ENCODE assay signal across 9 cellular contexts in genomic region chr19:52936151-52936957, GRCh38. TPM values are rescaled to one million over a fixed set of nuclear protein-coding genes. Genes with fewer than 3 reads are reported as not detected.
DNase-seq lines count a peak whose midpoint lies in the region; ATAC-seq and TF ChIP-seq lines count a peak whose summit lies in the region.
"Had no signal": no experiment of that assay in that cellular context is flagged by ENCODE, and none has a peak within 500 bp of the region (broad histone marks: within the 10 kb centered on the region; RNA-seq: fewer than 3 reads in every experiment).

No MANE protein-coding gene starts in this region.

- TF ChIP-seq CTCF in body of pancreas (IDR thresholded peaks at IDR 0.05) (no peak), mucosa of descending colon (IDR thresholded peaks at IDR 0.05) (no peak), spleen (IDR thresholded peaks at IDR 0.05 in 8 of 11, conservative IDR thresholded peaks at IDR 0.05 in 3 of 11) (no peak)

- WGBS in body of pancreas, 2 donors, result 49 to 56% methylated on average over 12 of the region's 12 CpGs
- WGBS in spleen, 5 donors, result 43 to 56% (median 50%) methylated on average over 11 to 12 of the region's 12 CpGs

- peak; percentile 87 for DNase-seq in KBM-7
- DNase-seq in body of pancreas, result peak in 3 of 4 donors; percentile 43 to 60 (median 54)
- DNase-seq in mucosa of descending colon, result peak in 2 of 3 donors; percentile 58 to 74
- DNase-seq in left lobe of liver (ENCODE audit: low spot score), result no peak
- no peak for DNase-seq in spleen
- no peak for DNase-seq in NCI-H446 (lab: John Stamatoyannopoulos, UW)
- DNase-seq: activated CD8-positive, alpha-beta memory T cell treated with anti-CD3 and anti-CD28 coated beads, Interleukin-2, amount 50 U/mL, for 4 hours had no signal

- peak; percentile 75 for ATAC-seq in body of pancreas
- ATAC-seq in mucosa of descending colon, result peak; percentile 90
- ATAC-seq in left lobe of liver, result no peak
- ATAC-seq in GM21360 (IDR thresholded peaks at IDR 0.05; ENCODE audit: unreplicated experiment), result no peak

- peaks cover 18 to 71% (median 59%) of the 10 kb centered on the region in 11 experiments for H3K36me3 ChIP-seq in BLaER1 treated with 17β-estradiol and CSF1 and Interleukin-3, amounts not matched to agents 10 nM and 100 nM
- H3K36me3 ChIP-seq in body of pancreas (replicated peaks in 1 of 2; ENCODE audit: insufficient read depth in 1 of 2, low read depth in 2 of 2) (no peaks in the 10 kb centered on the region), mucosa of descending colon (ENCODE audit: low read depth) (no peaks in the 10 kb centered on the region), spleen (peaks cover 0 to 54% (median 0%) of the 10 kb centered on the region in 6 donors)

- no peak for TF ChIP-seq POLR2A in body of pancreas (IDR thresholded peaks at IDR 0.05)
- TF ChIP-seq POLR2A in spleen (IDR thresholded peaks at IDR 0.05), result no peak

- no peaks in the 10 kb centered on the region for H3K27me3 ChIP-seq in BLaER1 treated with 17β-estradiol and CSF1 and Interleukin-3, amounts not matched to agents 10 nM and 100 nM
- no peaks in the 10 kb centered on the region for H3K27me3 ChIP-seq in body of pancreas
- H3K27me3 ChIP-seq in spleen (replicated peaks in 1 of 7), result no peaks in the 10 kb centered on the region

- no peaks in the 10 kb centered on the region for H4K20me1 ChIP-seq in BLaER1 treated with 17β-estradiol and CSF1 and Interleukin-3, amounts not matched to agents 10 nM and 100 nM

- H3K9ac ChIP-seq in BLaER1 treated with 17β-estradiol and CSF1 and Interleukin-3, amounts not matched to agents 10 nM and 100 nM, result peak overlapping the region in 7 of 11 experiments; percentile 18 to 54 (median 44); a peak in 10 of 22 replicates

- in situ Hi-C loops in KBM-7 (cut with MboI; ENCODE audit: low pct_unique_long_range_greater_than_20kb, low sequenced_read_pairs), result no loop called here

- H3K4me2 ChIP-seq in BLaER1 treated with 17β-estradiol and CSF1 and Interleukin-3, amounts not matched to agents 10 nM and 100 nM, result peak overlapping the region; percentile 1 to 81 (median 49); a peak in 19 of 22 replicates

- H3K27ac ChIP-seq in BLaER1 treated with 17β-estradiol and CSF1 and Interleukin-3, amounts not matched to agents 10 nM and 100 nM, result peak overlapping the region in 10 of 11 experiments; percentile 46 to 82 (median 70); a peak in 19 of 22 replicates
- H3K27ac ChIP-seq in body of pancreas (peak overlapping the region; percentile 45 to 69 (median 58)), spleen (peak overlapping the region in 1 of 8 donors; percentile 21)

- intact Hi-C loops in body of pancreas (cut with DNase I), result no loop called here
- intact Hi-C loops in mucosa of descending colon (cut with DNase I, micrococcal nuclease), result no loop called here
- intact Hi-C loops in spleen (cut with DNase I; ENCODE audit: low total_unique reads), result no loop called here

- H3K9me3 ChIP-seq in BLaER1 treated with 17β-estradiol and CSF1 and Interleukin-3, amounts not matched to agents 10 nM and 100 nM (replicated peaks in 1 of 11), result peaks cover 29 to 61% (median 42%) of the 10 kb centered on the region in 11 experiments; a peak in 21 of 22 replicates
- H3K9me3 ChIP-seq in body of pancreas (no peaks in the 10 kb centered on the region), mucosa of descending colon (no peaks in the 10 kb centered on the region), spleen (peaks cover 0 to 63% (median 16%) of the 10 kb centered on the region in 8 donors)

- H3K4me3 ChIP-seq in BLaER1 treated with 17β-estradiol and CSF1 and Interleukin-3, amounts not matched to agents 10 nM and 100 nM, result 0 out of 20 replicates have a peak overlapping the region, but pooled peaks of 1 of the 10 experiments have one; percentile 2
- H3K4me3 ChIP-seq in body of pancreas (no peak overlapping the region), mucosa of descending colon (no peak overlapping the region), spleen (no peak overlapping the region)

- H3K4me1 ChIP-seq in BLaER1 treated with 17β-estradiol and CSF1 and Interleukin-3, amounts not matched to agents 10 nM and 100 nM, result peaks cover 28 to 71% (median 58%) of the 10 kb centered on the region in 10 experiments
- H3K4me1 ChIP-seq in body of pancreas, result peaks cover 55% of the 10 kb centered on the region
- peaks cover 23% of the 10 kb centered on the region for H3K4me1 ChIP-seq in mucosa of descending colon (ENCODE audit: low read depth)
- H3K4me1 ChIP-seq in spleen, result peaks cover 0 to 28% (median 13%) of the 10 kb centered on the region in 6 donors

RNA-seq across cellular contexts. Expression of gene ZNF888, which starts 13.1 kb away (rescaled TPM):
- total RNA-seq in body of pancreas, result 1 to 10 TPM; 6.3 to 6.7 TPM
- total RNA-seq in mucosa of descending colon, result 10 to 100 TPM in 2 of 3 donors, 1 to 10 TPM in 1; 9.8 to 20.5 (median 16.7) TPM
- total RNA-seq in left lobe of liver, result 0.70 TPM
- total RNA-seq in spleen, result 1 to 10 TPM; 4.3 to 7.7 (median 5.4) TPM
- 1 to 10 TPM; 2.0 to 2.6 (median 2.2) TPM for polyA plus RNA-seq in spleen

RNA-seq across cellular contexts. Expression of gene ZNF816, which starts 26.3 kb away (rescaled TPM):
- 1 to 10 TPM; 4.9 to 7.5 TPM for total RNA-seq in body of pancreas
- total RNA-seq in mucosa of descending colon, result 10 to 100 TPM; 14.8 to 16.0 (median 15.1) TPM
- total RNA-seq in left lobe of liver, result 0.75 TPM
- total RNA-seq in spleen, result 10 to 100 TPM in 5 of 7 donors, 1 to 10 TPM in 2; 8.1 to 16.1 (median 12.5) TPM
- 1 to 10 TPM; 4.1 to 7.2 (median 4.7) TPM for polyA plus RNA-seq in spleen

RNA-seq across cellular contexts. Expression of gene ZNF320, which starts 38.9 kb away (rescaled TPM):
- total RNA-seq in body of pancreas, result 1 to 10 TPM; 2.3 to 9.2 TPM
- 10 to 100 TPM in 2 of 3 donors, 1 to 10 TPM in 1; 9.7 to 31.9 (median 16.8) TPM for total RNA-seq in mucosa of descending colon
- 1.2 TPM for total RNA-seq in left lobe of liver
- 10 to 100 TPM; 11.2 to 23.9 (median 17.1) TPM for total RNA-seq in spleen
- 1 to 10 TPM; 3.1 to 3.9 (median 3.5) TPM for polyA plus RNA-seq in spleen

Comparison
In these comparisons a context has a peak if more than half of its experiments do, and no peak if none do; other contexts are left out.
1. DNase-seq: peak in KBM-7 (single experiment), body of pancreas (3 of 4) and mucosa of descending colon (2 of 3); none in left lobe of liver (single experiment), spleen (single experiment) and NCI-H446 (0 of 2).
2. ATAC-seq: peak in body of pancreas (single experiment) and mucosa of descending colon (single experiment); none in left lobe of liver (single experiment) and GM21360 (single experiment).